24 cellular contexts compared by ENCODE assay signal in genomic region chr11:44730775-44731174, GRCh38. TPM values are rescaled to one million over a fixed set of nuclear protein-coding genes. Genes with fewer than 3 reads are reported as not detected.
DNase-seq lines count a peak whose midpoint lies in the region; ATAC-seq, FAIRE-seq and TF ChIP-seq lines count a peak whose summit lies in the region.
"Had no signal": no experiment of that assay in that cellular context is flagged by ENCODE, and none has a peak within 500 bp of the region (broad histone marks: within the 10 kb centered on the region; RNA-seq: fewer than 3 reads in every experiment).

No MANE protein-coding gene starts in this region.

- peaks cover 47% of the 10 kb centered on the region for H3K4me1 ChIP-seq in suprapubic skin

- ATAC-seq in T-helper 17 cell = no peak

- 71% methylated on average over 5 of the region's 5 CpGs for WGBS in suprapubic skin

- peaks cover 13% of the 10 kb centered on the region for H3K27me3 ChIP-seq in suprapubic skin

- H3K27me3 Mint-ChIP-seq in T-helper 17 cell = no peaks in the 10 kb centered on the region
- peaks cover 16% of the 10 kb centered on the region for H3K27me3 Mint-ChIP-seq in endothelial cell (ENCODE audit: unreplicated experiment)
- no peaks in the 10 kb centered on the region for H3K27me3 Mint-ChIP-seq in neural crest cell (ENCODE audit: low read depth)
- H3K27me3 Mint-ChIP-seq in type B pancreatic cell = peaks cover 21% of the 10 kb centered on the region

- no peak overlapping the region for H3K27ac ChIP-seq in suprapubic skin
- H3K27ac ChIP-seq: BLaER1 had no signal

- H3K9me3 ChIP-seq in T-helper 17 cell (ENCODE audit: control insufficient read depth, low read length, poor library complexity, severe bottlenecking) (no peaks in the 10 kb centered on the region), suprapubic skin (no peaks in the 10 kb centered on the region)
- H3K9me3 ChIP-seq: BLaER1 had no signal

- H3K4me3 Mint-ChIP-seq in T-helper 17 cell (no peak overlapping the region), endothelial cell (ENCODE audit: unreplicated experiment) (peak overlapping the region; percentile 63), neural crest cell (peak overlapping the region; percentile 64), type B pancreatic cell (peak overlapping the region; percentile 19)

- H3K4me3 ChIP-seq in suprapubic skin = no peak overlapping the region
- H3K4me3 ChIP-seq: BLaER1 had no signal

- TF ChIP-seq CTCF in endothelial cell (IDR thresholded peaks at IDR 0.05; ENCODE audit: unreplicated experiment) = no peak
- TF ChIP-seq CTCF in neural crest cell (conservative IDR thresholded peaks at IDR 0.05) = no peak
- no peak for TF ChIP-seq CTCF in type B pancreatic cell (conservative IDR thresholded peaks at IDR 0.05)
- TF ChIP-seq CTCF in suprapubic skin (IDR thresholded peaks at IDR 0.05) = no peak

- peaks cover 2% of the 10 kb centered on the region for H3K36me3 Mint-ChIP-seq in T-helper 17 cell (ENCODE audit: low read depth)
- peaks cover 44% of the 10 kb centered on the region for H3K36me3 Mint-ChIP-seq in endothelial cell (ENCODE audit: low read depth, unreplicated experiment)
- H3K36me3 Mint-ChIP-seq in neural crest cell (ENCODE audit: low read depth) = no peaks in the 10 kb centered on the region
- H3K36me3 Mint-ChIP-seq in type B pancreatic cell = no peaks in the 10 kb centered on the region

- H3K27ac Mint-ChIP-seq in T-helper 17 cell (peak overlapping the region; percentile 45), endothelial cell (ENCODE audit: unreplicated experiment) (no peak overlapping the region), neural crest cell (ENCODE audit: unreplicated experiment) (peak overlapping the region; percentile 28), type B pancreatic cell (no peak overlapping the region)

- no peak for DNase-seq in T-helper 17 cell
- no peak for DNase-seq in endothelial cell (ENCODE audit: low spot score)
- DNase-seq in neural crest cell (ENCODE audit: low read depth, low spot score) = no peak
- DNase-seq in type B pancreatic cell (ENCODE audit: extremely low spot score, unreplicated experiment) = no peak
- no peak for DNase-seq in activated naive CD4-positive, alpha-beta T cell (lab: John Stamatoyannopoulos, UW)
- no peak for DNase-seq in suprapubic skin (ENCODE audit: low spot score in 2 of 2)
- DNase-seq in GM12891 (ENCODE audit: insufficient read length, low spot score) = no peak
- DNase-seq: Calu3; CD8-positive, alpha-beta memory T cell; DMS153; GOT3; HCEC 1CT; KBM-7; MM.1S; NCI-H1048; NCI-H1417 treated with DMSO at 0.1 percent for 48 hours; NCI-H187; NCI-H526; RPMI8226; SHP77 treated with DMSO at 0.1 percent for 48 hours had no signal

- no peaks in the 10 kb centered on the region for H3K36me3 ChIP-seq in suprapubic skin
- H3K36me3 ChIP-seq: BLaER1 had no signal

- TF ChIP-seq POLR2A in suprapubic skin (IDR thresholded peaks at IDR 0.05) = no peak
- no peak for TF ChIP-seq POLR2A in GM12891 (IDR thresholded peaks at IDR 0.05; ENCODE audit: low read depth, low read length)

- H3K9me3 Mint-ChIP-seq in endothelial cell (ENCODE audit: unreplicated experiment) (no peaks in the 10 kb centered on the region), neural crest cell (no peaks in the 10 kb centered on the region), type B pancreatic cell (no peaks in the 10 kb centered on the region)
- H3K9me3 Mint-ChIP-seq: CD8-positive, alpha-beta memory T cell had no signal

- FAIRE-seq in GM12891 (lab: Jason Lieb, UNC) = no peak
- FAIRE-seq: GM12892, GM18507 had no signal

- TF ChIP-seq EP300 in suprapubic skin (IDR thresholded peaks at IDR 0.05) = no peak

- H3K4me1 Mint-ChIP-seq in T-helper 17 cell (peaks cover 59% of the 10 kb centered on the region), endothelial cell (ENCODE audit: unreplicated experiment) (peaks cover 76% of the 10 kb centered on the region), neural crest cell (peaks cover 75% of the 10 kb centered on the region), type B pancreatic cell (ENCODE audit: unreplicated experiment) (peaks cover 55% of the 10 kb centered on the region)

TF ChIP-seq in GM12891, 5 proteins besides CTCF, POLR2A, EP300 and RAD21:
- TF ChIP-seq POLR2AphosphoS5 (IDR thresholded peaks at IDR 0.05; ENCODE audit: low read depth, low read length) (no peak), PAX5 (IDR thresholded peaks at IDR 0.05; ENCODE audit: insufficient read depth, low read length, severe bottlenecking) (no peak), SPI1 (IDR thresholded peaks at IDR 0.05; ENCODE audit: low read depth, low read length) (no peak), POU2F2 (IDR thresholded peaks at IDR 0.05; ENCODE audit: low read depth, low read length) (no peak)

RNA-seq across cellular contexts. Expression of gene TSPAN18, which starts 4.0 kb away (rescaled TPM):
- total RNA-seq in T-helper 17 cell = 10 to 100 TPM; 79.8 to 93.2 TPM
- total RNA-seq in endothelial cell (ENCODE audit: unreplicated experiment) = 717 TPM
- 116 and 125 TPM in 2 replicates for total RNA-seq in neural crest cell
- 29.0 and 52.8 TPM in 2 replicates for total RNA-seq in type B pancreatic cell (ENCODE audit: low replicate concordance)
- total RNA-seq in suprapubic skin = 1 to 10 TPM; 1.3 to 5.1 (median 3.9) TPM
- polyA plus RNA-seq in GM12891 (2012; ENCODE audit: low read depth, missing spikeins) = 1.1 TPM
- total RNA-seq: Calu3, HT1080 had no signal

Comparison
In these comparisons a context has a peak if more than half of its experiments do, and no peak if none do; other contexts are left out.
1. H3K27ac Mint-ChIP-seq: peak in T-helper 17 cell (single experiment) and neural crest cell (single experiment); none in endothelial cell (single experiment) and type B pancreatic cell (single experiment).